In genomic region chr1:149176453-149177316, GRCh38 we compare ENCODE assay signal across 7 cellular contexts.
DNase-seq lines count a peak whose midpoint lies in the region; ATAC-seq and TF ChIP-seq lines count a peak whose summit lies in the region.
"Not testable (repeated sequence)": the region's sequence is repeated elsewhere in the genome, so short reads cannot be mapped to it uniquely, and the experiment has no call there.

No MANE protein-coding gene starts in this region.

- 0% methylated on average over 16 to 21 of the region's 68 CpGs for WGBS in heart right ventricle, 2 donors

- H3F3A ChIP-seq in PC-3 (ENCODE audit: low read length, unreplicated experiment), result not testable (repeated sequence)

- H3K4me1 Mint-ChIP-seq in activated CD8-positive, alpha-beta T cell treated with anti-CD3 and anti-CD28 coated beads, Interleukin-2, amount 10 ng/mL, durations not matched to agents 7 days and 5 days (ENCODE audit: low read depth); natural killer cell treated with Interleukin-12 subunit alpha and Interleukin-12 subunit beta and Interleukin-15 and Interleukin-18, amount 100 ng/mL, for 72 hours (ENCODE audit: low read depth in 2 of 2): not testable (repeated sequence)

- RAD21 ChIA-PET in HCT116 (lab: Charles Lee; ENCODE audit: low non-redundant PET in 1 of 2, low total read pairs in 2 of 2, uncharacterized antibody in 2 of 2, unreplicated experiment in 2 of 2), result not testable (repeated sequence)

- in situ Hi-C loops in brain microvascular endothelial cell (cut with HindIII; ENCODE audit: low pct_ligation_motif_present, low sequenced_read_pairs), result not testable (repeated sequence)

- not testable (repeated sequence) for H4K20me1 ChIP-seq in HCT116 (ENCODE audit: insufficient read depth); PC-3 (ENCODE audit: low read length)

- CTCF ChIA-PET in HCT116 (lab: Charles Lee); PC-3 (lab: Charles Lee); activated CD8-positive, alpha-beta T cell treated with anti-CD3 and anti-CD28 coated beads, Interleukin-2, amount 10 ng/mL, durations not matched to agents 7 days and 5 days (lab: Charles Lee): not testable (repeated sequence)

- H3K79me2 ChIP-seq in HCT116 (ENCODE audit: insufficient read depth, low read length); PC-3 (ENCODE audit: low read length): not testable (repeated sequence)

- not testable (repeated sequence) for TF ChIP-seq POLR2A in HCT116 (IDR thresholded peaks at IDR 0.05; ENCODE audit: borderline replicate concordance, extremely low read depth, insufficient read depth, insufficient read length)

- not testable (repeated sequence) for TF ChIP-seq RAD21 in HCT116 (IDR thresholded peaks at IDR 0.05; ENCODE audit: low read depth)

- not testable (repeated sequence) for TF ChIP-seq CTCF in HCT116 (IDR thresholded peaks at IDR 0.05 in 2 of 3, conservative IDR thresholded peaks at IDR 0.05 in 1 of 3; ENCODE audit: borderline replicate concordance in 1 of 3, insufficient read depth in 1 of 3, low read depth in 2 of 3, low read length in 2 of 3); PC-3 (conservative IDR thresholded peaks at IDR 0.05; ENCODE audit: low read depth, low read length); brain microvascular endothelial cell (IDR thresholded peaks at IDR 0.05; ENCODE audit: low read depth, low read length, missing control alignments); heart right ventricle (IDR thresholded peaks at IDR 0.05)

- H3K4me3 ChIP-seq in HCT116 (replicated peaks in 1 of 2; ENCODE audit: low read depth in 1 of 2, low read length in 2 of 2) (peak overlapping the region; percentile 46 to 55), PC-3 (ENCODE audit: low read length) (peak overlapping the region; percentile 70), brain microvascular endothelial cell (ENCODE audit: low read depth, low read length) (peak overlapping the region; percentile 59), heart right ventricle (peak overlapping the region; percentile 32 to 68 (median 62))

- not testable (repeated sequence) for H3K9me2 ChIP-seq in HCT116 (ENCODE audit: insufficient read depth); PC-3 (replicated peaks; ENCODE audit: low read length)

- not testable (repeated sequence) for ATAC-seq in HCT116; PC-3; activated CD8-positive, alpha-beta T cell treated with anti-CD3 and anti-CD28 coated beads, Interleukin-2, amount 10 ng/mL, durations not matched to agents 7 days and 5 days; heart right ventricle; natural killer cell treated with Interleukin-12 subunit alpha and Interleukin-12 subunit beta and Interleukin-15 and Interleukin-18, amount 100 ng/mL, for 72 hours

- not testable (repeated sequence) for BruUV-seq in HCT116 (replicated peaks; lab: Mats Ljungman, UMichigan); PC-3 (replicated peaks; lab: Mats Ljungman, UMichigan)

- peak overlapping the region; percentile 46; the same call in 1 of the 2 replicates for H3K27ac ChIP-seq in HCT116 (ENCODE audit: low read depth, low read length)
- H3K27ac ChIP-seq in PC-3 (ENCODE audit: low read length), result peak overlapping the region; percentile 69
- H3K27ac ChIP-seq in brain microvascular endothelial cell, result peak overlapping the region; percentile 96
- H3K27ac ChIP-seq in heart right ventricle, result peak overlapping the region in 9 of 10 donors; percentile 70 to 91 (median 85)

- H3K4me2 ChIP-seq in HCT116 (ENCODE audit: low read length) (peak overlapping the region; percentile 49), PC-3 (ENCODE audit: low read length) (peak overlapping the region; percentile 62)

- H3K27ac Mint-ChIP-seq in activated CD8-positive, alpha-beta T cell treated with anti-CD3 and anti-CD28 coated beads, Interleukin-2, amount 10 ng/mL, durations not matched to agents 7 days and 5 days, result peak overlapping the region; percentile 87
- peak overlapping the region; percentile 62 to 76 for H3K27ac Mint-ChIP-seq in natural killer cell treated with Interleukin-12 subunit alpha and Interleukin-12 subunit beta and Interleukin-15 and Interleukin-18, amount 100 ng/mL, for 72 hours

- not testable (repeated sequence) for H3K4me1 ChIP-seq in HCT116 (ENCODE audit: control insufficient read depth in 1 of 2, insufficient read depth in 2 of 2, low read length in 2 of 2); PC-3 (ENCODE audit: insufficient read depth, low read length); heart right ventricle

- H3K27me3 ChIP-seq in HCT116 (ENCODE audit: insufficient read depth, low read length); PC-3 (ENCODE audit: low read length); brain microvascular endothelial cell (replicated peaks); heart right ventricle: not testable (repeated sequence)

- H3K36me3 Mint-ChIP-seq in activated CD8-positive, alpha-beta T cell treated with anti-CD3 and anti-CD28 coated beads, Interleukin-2, amount 10 ng/mL, durations not matched to agents 7 days and 5 days (ENCODE audit: low read depth); natural killer cell treated with Interleukin-12 subunit alpha and Interleukin-12 subunit beta and Interleukin-15 and Interleukin-18, amount 100 ng/mL, for 72 hours: not testable (repeated sequence)

- H3K27me3 Mint-ChIP-seq in activated CD8-positive, alpha-beta T cell treated with anti-CD3 and anti-CD28 coated beads, Interleukin-2, amount 10 ng/mL, durations not matched to agents 7 days and 5 days (ENCODE audit: low read depth); natural killer cell treated with Interleukin-12 subunit alpha and Interleukin-12 subunit beta and Interleukin-15 and Interleukin-18, amount 100 ng/mL, for 72 hours: not testable (repeated sequence)

- H3K36me3 ChIP-seq in HCT116 (ENCODE audit: control insufficient read depth in 1 of 2, insufficient read depth in 2 of 2, low read length in 2 of 2); PC-3 (ENCODE audit: low read depth, low read length); brain microvascular endothelial cell (replicated peaks); heart right ventricle: not testable (repeated sequence)

- H3K9me3 Mint-ChIP-seq in activated CD8-positive, alpha-beta T cell treated with anti-CD3 and anti-CD28 coated beads, Interleukin-2, amount 10 ng/mL, durations not matched to agents 7 days and 5 days (ENCODE audit: insufficient read depth); natural killer cell treated with Interleukin-12 subunit alpha and Interleukin-12 subunit beta and Interleukin-15 and Interleukin-18, amount 100 ng/mL, for 72 hours: not testable (repeated sequence)

- not testable (repeated sequence) for H2AFZ ChIP-seq in HCT116 (ENCODE audit: low read depth, low read length, poor library complexity, severe bottlenecking)
- 0 out of 2 replicates have a peak overlapping the region, but pooled peaks have one; percentile 59 for H2AFZ ChIP-seq in PC-3 (ENCODE audit: low read length)

- peak overlapping the region; percentile 79 for H3K4me3 Mint-ChIP-seq in activated CD8-positive, alpha-beta T cell treated with anti-CD3 and anti-CD28 coated beads, Interleukin-2, amount 10 ng/mL, durations not matched to agents 7 days and 5 days
- peak overlapping the region; percentile 77 for H3K4me3 Mint-ChIP-seq in natural killer cell treated with Interleukin-12 subunit alpha and Interleukin-12 subunit beta and Interleukin-15 and Interleukin-18, amount 100 ng/mL, for 72 hours

- intact Hi-C loops in HCT116 (cut with micrococcal nuclease); PC-3 (cut with micrococcal nuclease); heart right ventricle (cut with DNase I): not testable (repeated sequence)

- POLR2A ChIA-PET in HCT116 (lab: Charles Lee); PC-3 (lab: Charles Lee; ENCODE audit: unreplicated experiment); activated CD8-positive, alpha-beta T cell treated with anti-CD3 and anti-CD28 coated beads, Interleukin-2, amount 10 ng/mL, durations not matched to agents 7 days and 5 days (lab: Charles Lee): not testable (repeated sequence)

- DNase-seq in HCT116 (ENCODE audit: low read depth, low spot score), result not testable (repeated sequence)
- DNase-seq in PC-3, result peak; percentile 20
- peak; percentile 66 for DNase-seq in activated CD8-positive, alpha-beta T cell treated with anti-CD3 and anti-CD28 coated beads, Interleukin-2, amount 10 ng/mL, durations not matched to agents 7 days and 5 days
- DNase-seq in brain microvascular endothelial cell, result peak; percentile 38
- DNase-seq in heart right ventricle, result peak; percentile 36 to 42
- peak; percentile 60 for DNase-seq in natural killer cell treated with Interleukin-12 subunit alpha and Interleukin-12 subunit beta and Interleukin-15 and Interleukin-18, amount 100 ng/mL, for 72 hours (ENCODE audit: low spot score)
- DNase-seq in stimulated activated CD4-positive, alpha-beta T cell treated with anti-CD3 and anti-CD28 coated beads, TNF-alpha, amount 100 ng/mL, for 1 hour (ENCODE audit: low read depth in 3 of 3, low spot score in 1 of 3), result peak; percentile 34 to 63 (median 39)

- H3K9ac ChIP-seq in HCT116 (ENCODE audit: low read length), result peak overlapping the region; percentile 57
- H3K9ac ChIP-seq in PC-3 (ENCODE audit: low read length), result peak overlapping the region; percentile 75

- H3K9me3 ChIP-seq in HCT116 (ENCODE audit: control insufficient read depth in 1 of 2, insufficient read depth in 1 of 2, low read depth in 1 of 2, low read length in 2 of 2); PC-3 (ENCODE audit: low read length); heart right ventricle: not testable (repeated sequence)

Comparison
In these comparisons a context has a peak if more than half of its experiments do, and no peak if none do; other contexts are left out.
1. H3K27ac ChIP-seq: peak in every context shown above with its lines; median percentile 96 in brain microvascular endothelial cell; 85 in heart right ventricle; 69 in PC-3; 46 in HCT116.